5 cellular contexts compared by ENCODE assay signal in genomic region chr14:84998216-84998615, GRCh38.
"Had no signal": no experiment of that assay in that cellular context is flagged by ENCODE, and none has a peak within 500 bp of the region (broad histone marks: within the 10 kb centered on the region; RNA-seq: fewer than 3 reads in every experiment).

No MANE protein-coding gene starts in this region.

- ATAC-seq: GM23338, K562 had no signal

- H3K4me3 ChIP-seq: GM23338, K562 had no signal

- H3K27ac Mint-ChIP-seq: GM23338, H9 had no signal

- H3K4me3 Mint-ChIP-seq: GM23338, H9 had no signal

- H3K9me3 Mint-ChIP-seq: GM23338, H9 had no signal

- DNase-seq: H9, HCEC 1CT, IMR-90 had no signal

- H3K4me1 Mint-ChIP-seq: GM23338, H9 had no signal
